In the genomic region with DNA sequence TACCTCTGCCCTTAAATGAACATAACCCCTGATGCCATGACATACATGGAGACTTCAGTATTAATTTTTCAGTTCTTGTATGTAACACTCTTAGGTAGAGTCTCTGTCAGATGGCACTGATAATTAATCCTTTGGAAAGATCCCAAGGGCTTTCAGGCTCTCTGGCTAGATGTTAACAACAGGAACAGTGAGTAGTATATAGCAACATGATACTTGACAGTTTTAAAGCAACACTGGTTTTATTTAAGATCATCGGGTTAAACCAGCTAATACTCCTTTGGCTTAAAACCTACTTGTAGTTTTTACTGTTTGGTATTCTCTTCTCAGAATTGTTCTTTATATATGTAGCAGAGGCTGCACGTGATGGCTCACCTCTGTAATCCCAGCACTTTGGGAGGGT, we compare ENCODE assay signal across 18 cellular contexts.
"Had no signal": no experiment of that assay in that cellular context is flagged by ENCODE, and none has a peak within 500 bp of the region (broad histone marks: within the 10 kb centered on the region; RNA-seq: fewer than 3 reads in every experiment).

No MANE protein-coding gene starts in this region.

- DNase-seq: activated effector memory CD4-positive, alpha-beta T cell treated with anti-CD3 and anti-CD28 coated beads, Interleukin-2, amount 50 U/mL, for 16 hours; activated T-cell treated with anti-CD3 and anti-CD28 coated beads, Interleukin-2, amount 50 U/mL, for 4 hours; amniotic stem cell; body of pancreas; effector memory CD8-positive, alpha-beta T cell; kidney; ovary; sigmoid colon; stimulated activated CD4-positive, alpha-beta T cell treated with anti-CD3 and anti-CD28 coated beads, Interleukin-12 subunit alpha, Interleukin-12 subunit beta, amount 100 ng/mL, for 4 hours; stimulated activated naive CD4-positive, alpha-beta T cell had no signal

- H3K4me3 Mint-ChIP-seq: activated T-cell treated with anti-CD3 and anti-CD28 coated beads, Interleukin-2, amount 50 U/mL, for 4 hours; central memory CD8-positive, alpha-beta T cell; dendritic cell treated with granulocyte-macrophage colony-stimulating factor and Interleukin-4, amounts not matched to agents 40 ng/mL and 50 ng/mL, for 4 days; effector memory CD8-positive, alpha-beta T cell; neural crest cell; type B pancreatic cell had no signal

- H3K9me3 Mint-ChIP-seq: activated naive CD4-positive, alpha-beta T cell treated with anti-CD3 and anti-CD28 coated beads, Interleukin-2, amount 50 U/mL, for 72 hours; activated T-cell treated with anti-CD3 and anti-CD28 coated beads, Interleukin-2, amount 50 U/mL, for 4 hours; central memory CD8-positive, alpha-beta T cell; dendritic cell treated with granulocyte-macrophage colony-stimulating factor and Interleukin-4, amounts not matched to agents 40 ng/mL and 50 ng/mL, for 4 days; effector memory CD8-positive, alpha-beta T cell; type B pancreatic cell had no signal

- H3K27ac Mint-ChIP-seq: activated naive CD4-positive, alpha-beta T cell treated with anti-CD3 and anti-CD28 coated beads, Interleukin-2, amount 50 U/mL, for 72 hours; dendritic cell treated with granulocyte-macrophage colony-stimulating factor and Interleukin-4, amounts not matched to agents 40 ng/mL and 50 ng/mL, for 4 days; effector memory CD8-positive, alpha-beta T cell; type B pancreatic cell had no signal

- H3K9me3 ChIP-seq: body of pancreas, ovary, sigmoid colon, suprapubic skin had no signal

- H3K36me3 ChIP-seq: ovary, sigmoid colon, suprapubic skin had no signal

- H3K4me1 ChIP-seq: sigmoid colon had no signal

- H3K4me3 ChIP-seq: body of pancreas, ovary, sigmoid colon, suprapubic skin had no signal

- H3K27me3 ChIP-seq: body of pancreas, ovary, sigmoid colon, suprapubic skin had no signal

- H3K27me3 Mint-ChIP-seq: central memory CD8-positive, alpha-beta T cell; dendritic cell treated with granulocyte-macrophage colony-stimulating factor and Interleukin-4, amounts not matched to agents 40 ng/mL and 50 ng/mL, for 4 days; effector memory CD8-positive, alpha-beta T cell; type B pancreatic cell had no signal

- ATAC-seq: activated CD4-positive, CD25-positive, alpha-beta regulatory T cell treated with anti-CD3 and anti-CD28 coated beads, Interleukin-2, amount 50 U/mL, for 24 hours; activated naive CD4-positive, alpha-beta T cell treated with anti-CD3 and anti-CD28 coated beads, Interleukin-2, amount 50 U/mL, for 72 hours; activated T-cell treated with anti-CD3 and anti-CD28 coated beads, Interleukin-2, amount 50 U/mL, for 4 hours; body of pancreas; effector memory CD8-positive, alpha-beta T cell had no signal

- H3K27ac ChIP-seq: body of pancreas, epithelial cell of prostate, ovary, sigmoid colon, suprapubic skin had no signal
